Comparison of ENCODE assay signal across 24 cellular contexts in the genomic region with DNA sequence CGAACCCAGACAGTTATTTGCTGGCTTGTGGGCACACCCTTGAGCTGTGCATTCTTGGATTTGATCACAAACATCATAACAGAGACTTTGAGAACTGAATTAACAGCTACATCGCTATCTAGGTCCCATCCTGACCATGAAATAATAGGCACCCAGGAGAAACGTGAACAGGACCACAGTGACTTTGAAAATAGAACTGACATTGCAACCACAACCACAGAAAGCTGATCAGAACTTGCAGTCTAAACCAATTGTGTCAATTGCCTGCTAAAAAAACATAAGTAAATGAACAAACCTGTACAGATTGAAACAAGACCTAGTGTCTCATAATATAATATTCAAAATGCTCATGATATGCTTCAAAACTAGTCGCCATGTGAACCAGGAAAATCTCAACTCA.
"Had no signal": no experiment of that assay in that cellular context is flagged by ENCODE, and none has a peak within 500 bp of the region (broad histone marks: within the 10 kb centered on the region; RNA-seq: fewer than 3 reads in every experiment).

No MANE protein-coding gene starts in this region.

- DNase-seq: dermis blood vessel endothelial cell; effector memory CD8-positive, alpha-beta T cell; erythroblast; gastrocnemius medialis; head of caudate nucleus; kidney; natural killer cell; occipital lobe; ovary; posterior cingulate gyrus; psoas muscle; right cardiac atrium; spleen; stimulated activated CD4-positive, alpha-beta T cell treated with anti-CD3 and anti-CD28 coated beads, Interleukin-4, amount 100 ng/mL, for 4 hours; stimulated activated naive B cell treated with anti-CD40 and anti-IgM and Interleukin-4, amounts not matched to agents 10 μg/mL and 1 μg/mL and 100 μg/mL, for 72 hours; upper lobe of left lung had no signal

- H3K27me3 Mint-ChIP-seq: effector memory CD8-positive, alpha-beta T cell; memory B cell; stimulated activated naive B cell treated with anti-CD40 and anti-IgM and Interleukin-4, amounts not matched to agents 10 μg/mL and 1 μg/mL and 100 μg/mL, for 72 hours; stimulated activated naive CD8-positive, alpha-beta T cell treated with anti-CD3 and anti-CD28 coated beads, Interleukin-15, Interleukin-2, amounts not matched to agents 100 ng/mL and 50 ng/mL, for 24 hours had no signal

- H3K27ac ChIP-seq: coronary artery, gastrocnemius medialis, ovary, psoas muscle, skin epidermis, spleen, thoracic aorta, tibial nerve, upper lobe of left lung had no signal

- H3K4me1 ChIP-seq: gastrocnemius medialis, psoas muscle, spleen, upper lobe of left lung had no signal

- H3K27me3 ChIP-seq: gastrocnemius medialis, ovary, spleen, tibial nerve, upper lobe of left lung had no signal

- H3K9me3 Mint-ChIP-seq: effector memory CD8-positive, alpha-beta T cell; memory B cell; natural killer cell; stimulated activated naive B cell treated with anti-CD40 and anti-IgM and Interleukin-4, amounts not matched to agents 10 μg/mL and 1 μg/mL and 100 μg/mL, for 72 hours; stimulated activated naive CD8-positive, alpha-beta T cell treated with anti-CD3 and anti-CD28 coated beads, Interleukin-15, Interleukin-2, amounts not matched to agents 100 ng/mL and 50 ng/mL, for 24 hours had no signal

- H3K4me3 ChIP-seq: coronary artery, gastrocnemius medialis, lung, ovary, psoas muscle, skin epidermis, spleen, thoracic aorta, tibial nerve, upper lobe of left lung had no signal

- H3K36me3 Mint-ChIP-seq: natural killer cell; stimulated activated naive B cell treated with anti-CD40 and anti-IgM and Interleukin-4, amounts not matched to agents 10 μg/mL and 1 μg/mL and 100 μg/mL, for 72 hours had no signal

- ATAC-seq: effector memory CD8-positive, alpha-beta T cell; gastrocnemius medialis; left lobe of liver; natural killer cell; psoas muscle; right cardiac atrium; stimulated activated naive B cell treated with anti-CD40 and anti-IgM and Interleukin-4, amounts not matched to agents 10 μg/mL and 1 μg/mL and 100 μg/mL, for 72 hours had no signal

- H3K27ac Mint-ChIP-seq: effector memory CD8-positive, alpha-beta T cell; memory B cell; natural killer cell; stimulated activated naive B cell treated with anti-CD40 and anti-IgM and Interleukin-4, amounts not matched to agents 10 μg/mL and 1 μg/mL and 100 μg/mL, for 72 hours; stimulated activated naive CD8-positive, alpha-beta T cell treated with anti-CD3 and anti-CD28 coated beads, Interleukin-15, Interleukin-2, amounts not matched to agents 100 ng/mL and 50 ng/mL, for 24 hours had no signal

- H3K36me3 ChIP-seq: gastrocnemius medialis, ovary, spleen, thoracic aorta, upper lobe of left lung had no signal

- H3K9me3 ChIP-seq: gastrocnemius medialis, ovary, psoas muscle, spleen, thoracic aorta, upper lobe of left lung had no signal

- H3K4me3 Mint-ChIP-seq: effector memory CD8-positive, alpha-beta T cell; memory B cell; natural killer cell; stimulated activated naive B cell treated with anti-CD40 and anti-IgM and Interleukin-4, amounts not matched to agents 10 μg/mL and 1 μg/mL and 100 μg/mL, for 72 hours; stimulated activated naive CD8-positive, alpha-beta T cell treated with anti-CD3 and anti-CD28 coated beads, Interleukin-15, Interleukin-2, amounts not matched to agents 100 ng/mL and 50 ng/mL, for 24 hours had no signal
